17 cellular contexts compared by ENCODE assay signal in the genomic region with DNA sequence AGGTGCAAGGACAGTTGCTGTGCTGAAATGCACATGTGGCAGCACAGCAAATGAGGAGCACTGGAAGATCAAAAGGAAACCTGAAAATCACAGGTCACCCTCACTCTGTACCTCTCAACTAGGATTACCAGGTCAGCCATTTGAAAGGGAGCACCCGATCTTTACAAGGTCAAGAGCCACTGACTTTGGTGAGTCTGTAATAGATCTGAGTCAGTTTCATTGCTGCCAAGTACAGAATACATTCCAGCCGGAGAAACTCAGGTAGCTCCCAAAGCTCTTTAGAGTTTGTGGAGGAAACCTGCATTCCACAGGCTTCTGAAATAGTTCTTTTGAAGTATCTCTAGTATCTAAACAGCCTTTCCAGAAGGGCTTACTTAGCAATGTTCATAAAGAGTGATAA.
DNase-seq lines count a peak whose midpoint lies in the region; ATAC-seq and TF ChIP-seq lines count a peak whose summit lies in the region.
"Had no signal": no experiment of that assay in that cellular context is flagged by ENCODE, and none has a peak within 500 bp of the region (broad histone marks: within the 10 kb centered on the region; RNA-seq: fewer than 3 reads in every experiment).

No MANE protein-coding gene starts in this region.

- no peaks in the 10 kb centered on the region for H3K36me3 Mint-ChIP-seq in activated CD4-positive, alpha-beta T cell treated with anti-CD3 and anti-CD28 coated beads, Interleukin-2, amount 10 ng/mL, durations not matched to agents 24 days and 14 days (ENCODE audit: low read depth)
- H3K36me3 Mint-ChIP-seq in activated CD4-positive, alpha-beta T cell treated with anti-CD3 and anti-CD28 coated beads, Interleukin-2, amount 10 ng/mL, durations not matched to agents 7 days and 5 days (ENCODE audit: low read depth) = no peaks in the 10 kb centered on the region
- H3K36me3 Mint-ChIP-seq in stimulated activated memory B cell treated with anti-CD40 and anti-IgM and Interleukin-4, amounts not matched to agents 10 μg/mL and 1 μg/mL and 100 μg/mL, for 72 hours = no peaks in the 10 kb centered on the region

- CTCF ChIA-PET in activated CD4-positive, alpha-beta T cell treated with anti-CD3 and anti-CD28 coated beads, Interleukin-2, amount 10 ng/mL, durations not matched to agents 7 days and 5 days (lab: Charles Lee) = no interaction called here

- H3K4me1 ChIP-seq in lower lobe of right lung (no peaks in the 10 kb centered on the region), thyroid gland (no peaks in the 10 kb centered on the region)

- no peak overlapping the region for H3K27ac ChIP-seq in lower lobe of right lung
- H3K27ac ChIP-seq in thyroid gland = no peak overlapping the region
- H3K27ac ChIP-seq: 22Rv1; BLaER1 treated with 17β-estradiol and CSF1 and Interleukin-3, amounts not matched to agents 10 nM and 100 nM; GM23248 had no signal

- no peak for TF ChIP-seq CTCF in fibroblast of mammary gland (conservative IDR thresholded peaks at IDR 0.05; ENCODE audit: control insufficient read depth, insufficient read depth, low read depth, low read length)
- TF ChIP-seq CTCF in lower lobe of right lung (IDR thresholded peaks at IDR 0.05) = no peak
- no peak for TF ChIP-seq CTCF in thyroid gland (IDR thresholded peaks at IDR 0.05)

- H3K4me3 Mint-ChIP-seq in activated CD4-positive, alpha-beta T cell treated with anti-CD3 and anti-CD28 coated beads, Interleukin-2, amount 10 ng/mL, durations not matched to agents 24 days and 14 days = no peak overlapping the region
- no peak overlapping the region for H3K4me3 Mint-ChIP-seq in activated CD4-positive, alpha-beta T cell treated with anti-CD3 and anti-CD28 coated beads, Interleukin-2, amount 10 ng/mL, durations not matched to agents 7 days and 5 days
- H3K4me3 Mint-ChIP-seq in stimulated activated memory B cell treated with anti-CD40 and anti-IgM and Interleukin-4, amounts not matched to agents 10 μg/mL and 1 μg/mL and 100 μg/mL, for 72 hours = no peak overlapping the region
- H3K4me3 Mint-ChIP-seq: CD4-positive, alpha-beta T cell; H9 had no signal

- H3K27me3 ChIP-seq in lower lobe of right lung (ENCODE audit: low read depth) (no peaks in the 10 kb centered on the region), thyroid gland (no peaks in the 10 kb centered on the region)
- H3K27me3 ChIP-seq: BLaER1 treated with 17β-estradiol and CSF1 and Interleukin-3, amounts not matched to agents 10 nM and 100 nM had no signal

- H3K9me3 ChIP-seq in lower lobe of right lung = no peaks in the 10 kb centered on the region
- no peaks in the 10 kb centered on the region for H3K9me3 ChIP-seq in thyroid gland
- H3K9me3 ChIP-seq: BLaER1 treated with 17β-estradiol and CSF1 and Interleukin-3, amounts not matched to agents 10 nM and 100 nM had no signal

- DNase-seq in activated CD4-positive, alpha-beta T cell treated with anti-CD3 and anti-CD28 coated beads, Interleukin-2, amount 10 ng/mL, durations not matched to agents 24 days and 14 days = peak; percentile 42
- DNase-seq in activated CD4-positive, alpha-beta T cell treated with anti-CD3 and anti-CD28 coated beads, Interleukin-2, amount 10 ng/mL, durations not matched to agents 7 days and 5 days = no peak
- DNase-seq in fibroblast of mammary gland (ENCODE audit: low read depth) (peak; percentile 7), lower lobe of right lung (no peak), NCI-H510A (lab: John Stamatoyannopoulos, UW) (no peak), NCI-H345 (lab: John Stamatoyannopoulos, UW) (no peak), thyroid gland (no peak)
- DNase-seq: ACHN; Calu3; CD4-positive, alpha-beta T cell; DMS 273 treated with DMSO at 0.1 percent for 48 hours; GM23248; H9 had no signal

- intact Hi-C loops in activated CD4-positive, alpha-beta T cell treated with anti-CD3 and anti-CD28 coated beads, Interleukin-2, amount 10 ng/mL, durations not matched to agents 24 days and 14 days (cut with micrococcal nuclease) = no loop called here
- intact Hi-C loops in lower lobe of right lung (cut with DNase I) = no loop called here
- intact Hi-C loops in thyroid gland (cut with DNase I) = no loop called here

- H3K27ac Mint-ChIP-seq in activated CD4-positive, alpha-beta T cell treated with anti-CD3 and anti-CD28 coated beads, Interleukin-2, amount 10 ng/mL, durations not matched to agents 24 days and 14 days = no peak overlapping the region
- no peak overlapping the region for H3K27ac Mint-ChIP-seq in activated CD4-positive, alpha-beta T cell treated with anti-CD3 and anti-CD28 coated beads, Interleukin-2, amount 10 ng/mL, durations not matched to agents 7 days and 5 days
- H3K27ac Mint-ChIP-seq in stimulated activated memory B cell treated with anti-CD40 and anti-IgM and Interleukin-4, amounts not matched to agents 10 μg/mL and 1 μg/mL and 100 μg/mL, for 72 hours = no peak overlapping the region
- H3K27ac Mint-ChIP-seq: CD4-positive, alpha-beta T cell; H9 had no signal

- H3K9me3 Mint-ChIP-seq in activated CD4-positive, alpha-beta T cell treated with anti-CD3 and anti-CD28 coated beads, Interleukin-2, amount 10 ng/mL, durations not matched to agents 24 days and 14 days = no peaks in the 10 kb centered on the region
- no peaks in the 10 kb centered on the region for H3K9me3 Mint-ChIP-seq in activated CD4-positive, alpha-beta T cell treated with anti-CD3 and anti-CD28 coated beads, Interleukin-2, amount 10 ng/mL, durations not matched to agents 7 days and 5 days
- H3K9me3 Mint-ChIP-seq in stimulated activated memory B cell treated with anti-CD40 and anti-IgM and Interleukin-4, amounts not matched to agents 10 μg/mL and 1 μg/mL and 100 μg/mL, for 72 hours = no peaks in the 10 kb centered on the region
- H3K9me3 Mint-ChIP-seq: CD4-positive, alpha-beta T cell; H9 had no signal

- no peaks in the 10 kb centered on the region for H3K4me1 Mint-ChIP-seq in activated CD4-positive, alpha-beta T cell treated with anti-CD3 and anti-CD28 coated beads, Interleukin-2, amount 10 ng/mL, durations not matched to agents 24 days and 14 days
- no peaks in the 10 kb centered on the region for H3K4me1 Mint-ChIP-seq in activated CD4-positive, alpha-beta T cell treated with anti-CD3 and anti-CD28 coated beads, Interleukin-2, amount 10 ng/mL, durations not matched to agents 7 days and 5 days
- no peaks in the 10 kb centered on the region for H3K4me1 Mint-ChIP-seq in stimulated activated memory B cell treated with anti-CD40 and anti-IgM and Interleukin-4, amounts not matched to agents 10 μg/mL and 1 μg/mL and 100 μg/mL, for 72 hours

- H3K27me3 Mint-ChIP-seq in activated CD4-positive, alpha-beta T cell treated with anti-CD3 and anti-CD28 coated beads, Interleukin-2, amount 10 ng/mL, durations not matched to agents 24 days and 14 days = no peaks in the 10 kb centered on the region
- H3K27me3 Mint-ChIP-seq in activated CD4-positive, alpha-beta T cell treated with anti-CD3 and anti-CD28 coated beads, Interleukin-2, amount 10 ng/mL, durations not matched to agents 7 days and 5 days = peaks cover 2% of the 10 kb centered on the region
- no peaks in the 10 kb centered on the region for H3K27me3 Mint-ChIP-seq in stimulated activated memory B cell treated with anti-CD40 and anti-IgM and Interleukin-4, amounts not matched to agents 10 μg/mL and 1 μg/mL and 100 μg/mL, for 72 hours

- POLR2A ChIA-PET in activated CD4-positive, alpha-beta T cell treated with anti-CD3 and anti-CD28 coated beads, Interleukin-2, amount 10 ng/mL, durations not matched to agents 7 days and 5 days (lab: Charles Lee) = no interaction called here

- 44 to 45% methylated on average over 2 of the region's 2 CpGs for WGBS in thyroid gland, 2 donors

- ATAC-seq in lower lobe of right lung = peak; percentile 53 to 59
- ATAC-seq in stimulated activated memory B cell treated with anti-CD40 and anti-IgM and Interleukin-4, amounts not matched to agents 10 μg/mL and 1 μg/mL and 100 μg/mL, for 72 hours = peak; percentile 34
- ATAC-seq: GM12878 had no signal

- H3K4me3 ChIP-seq in fibroblast of mammary gland (ENCODE audit: control insufficient read depth, low read depth, low read length) = no peak overlapping the region
- H3K4me3 ChIP-seq in lower lobe of right lung = no peak overlapping the region
- H3K4me3 ChIP-seq in thyroid gland (replicated peaks in 1 of 3) = no peak overlapping the region
- H3K4me3 ChIP-seq: BLaER1 treated with 17β-estradiol and CSF1 and Interleukin-3, amounts not matched to agents 10 nM and 100 nM; GM12878; GM23248 had no signal

- no peak for TF ChIP-seq POLR2A in thyroid gland (IDR thresholded peaks at IDR 0.05)

- H3K36me3 ChIP-seq in lower lobe of right lung (no peaks in the 10 kb centered on the region), thyroid gland (no peaks in the 10 kb centered on the region)
- H3K36me3 ChIP-seq: BLaER1 treated with 17β-estradiol and CSF1 and Interleukin-3, amounts not matched to agents 10 nM and 100 nM had no signal

Comparison
In these comparisons a context has a peak if more than half of its experiments do, and no peak if none do; other contexts are left out.
1. DNase-seq: peak in activated CD4-positive, alpha-beta T cell treated with anti-CD3 and anti-CD28 coated beads, Interleukin-2, amount 10 ng/mL, durations not matched to agents 24 days and 14 days (single experiment) and fibroblast of mammary gland (single experiment); none in activated CD4-positive, alpha-beta T cell treated with anti-CD3 and anti-CD28 coated beads, Interleukin-2, amount 10 ng/mL, durations not matched to agents 7 days and 5 days (single experiment), lower lobe of right lung (single experiment), NCI-H510A (single experiment), NCI-H345 (single experiment) and thyroid gland (0 of 2).